ENCODE assay signal across 19 cellular contexts in the genomic region with DNA sequence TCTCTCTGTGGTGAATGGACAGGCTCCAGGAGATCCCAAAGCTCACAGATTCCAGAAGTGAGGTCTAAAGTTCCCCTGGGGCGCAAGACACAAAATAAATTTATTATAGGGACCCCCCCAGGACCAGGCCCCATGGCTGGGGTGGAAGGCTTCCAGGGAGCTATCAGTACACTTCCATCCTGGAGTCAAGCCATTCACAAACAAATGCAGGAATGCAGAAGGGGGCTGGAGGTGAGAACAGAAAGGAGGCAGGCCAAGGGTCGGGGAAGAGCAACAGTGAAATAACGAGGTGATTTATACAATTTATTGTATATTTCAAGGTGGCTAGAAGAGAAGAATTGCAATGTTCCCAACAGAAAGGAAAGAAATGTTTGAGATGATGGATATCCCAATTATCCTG.
"Had no signal": no experiment of that assay in that cellular context is flagged by ENCODE, and none has a peak within 500 bp of the region (broad histone marks: within the 10 kb centered on the region; RNA-seq: fewer than 3 reads in every experiment).

No MANE protein-coding gene starts in this region.

- H3K4me3 ChIP-seq: lung, mucosa of descending colon, ovary, suprapubic skin, thyroid gland, upper lobe of left lung, uterus had no signal

- H3K27ac ChIP-seq: foreskin keratinocyte, ovary, thyroid gland, upper lobe of left lung, uterus had no signal

- H3K36me3 ChIP-seq: ovary, suprapubic skin, thyroid gland, upper lobe of left lung, uterus had no signal

- H3K27ac Mint-ChIP-seq: effector memory CD8-positive, alpha-beta T cell; natural killer cell; stimulated activated effector memory CD8-positive, alpha-beta T cell treated with anti-CD3 and anti-CD28 coated beads, Interleukin-12 subunit alpha, Interleukin-12 subunit beta, amount 100 ng/mL, for 72 hours had no signal

- DNase-seq: effector memory CD8-positive, alpha-beta T cell; foreskin keratinocyte; left colon; left ventricle myocardium superior; mucosa of descending colon; natural killer cell; nucleus accumbens; ovary; right cardiac atrium; stimulated activated CD4-positive, alpha-beta T cell treated with anti-CD3 and anti-CD28 coated beads, Interleukin-4, amount 100 ng/mL, for 1 hour; stimulated activated CD8-positive, alpha-beta memory T cell treated with anti-CD3 and anti-CD28 coated beads, Interleukin-4, amount 100 ng/mL, for 48 hours; stimulated activated naive CD8-positive, alpha-beta T cell treated with anti-CD3 and anti-CD28 coated beads, Interleukin-15, Interleukin-2, amounts not matched to agents 100 U/mL and 50 U/mL, for 24 hours; thyroid gland; upper lobe of left lung; uterus had no signal

- H3K36me3 Mint-ChIP-seq: natural killer cell; stimulated activated effector memory CD8-positive, alpha-beta T cell treated with anti-CD3 and anti-CD28 coated beads, Interleukin-12 subunit alpha, Interleukin-12 subunit beta, amount 100 ng/mL, for 72 hours had no signal

- H3K4me1 ChIP-seq: uterus had no signal

- H3K4me3 Mint-ChIP-seq: effector memory CD8-positive, alpha-beta T cell; natural killer cell; neural crest cell; stimulated activated effector memory CD8-positive, alpha-beta T cell treated with anti-CD3 and anti-CD28 coated beads, Interleukin-12 subunit alpha, Interleukin-12 subunit beta, amount 100 ng/mL, for 72 hours had no signal

- H3K27me3 ChIP-seq: foreskin keratinocyte, ovary, suprapubic skin, thyroid gland, upper lobe of left lung, uterus had no signal

- H3K9me3 Mint-ChIP-seq: effector memory CD8-positive, alpha-beta T cell; natural killer cell; neural crest cell; stimulated activated effector memory CD8-positive, alpha-beta T cell treated with anti-CD3 and anti-CD28 coated beads, Interleukin-12 subunit alpha, Interleukin-12 subunit beta, amount 100 ng/mL, for 72 hours had no signal

- H3K9me3 ChIP-seq: mucosa of descending colon, ovary, suprapubic skin, thyroid gland, upper lobe of left lung, uterus had no signal
